ENCODE assay signal across 13 cellular contexts in genomic region chr10:46091080-46091833, GRCh38. TPM values are rescaled to one million over a fixed set of nuclear protein-coding genes. Genes with fewer than 3 reads are reported as not detected.
A peak's percentile ranks its signal among the peaks of the same experiment; 100 is the strongest.
DNase-seq lines count a peak whose midpoint lies in the region; ATAC-seq and TF ChIP-seq lines count a peak whose summit lies in the region.
"Had no signal": no experiment of that assay in that cellular context is flagged by ENCODE, and none has a peak within 500 bp of the region (broad histone marks: within the 10 kb centered on the region; RNA-seq: fewer than 3 reads in every experiment).

No MANE protein-coding gene starts in this region.

- no peak for DNase-seq in activated CD4-positive, CD25-positive, alpha-beta regulatory T cell treated with anti-CD3 and anti-CD28 coated beads, Interleukin-2, amount 50 U/mL, for 72 hours
- peak; percentile 37 for DNase-seq in activated naive CD4-positive, alpha-beta T cell treated with anti-CD3 and anti-CD28 coated beads, Interleukin-2, amount 10 ng/mL, durations not matched to agents 7 days and 5 days
- DNase-seq in naive B cell: no peak
- no peak for DNase-seq in GM13977 (ENCODE audit: low spot score)
- DNase-seq in GM20000 (ENCODE audit: low spot score): no peak
- DNase-seq: brain microvascular endothelial cell, Calu3, NCI-H345, nephron progenitor cell had no signal

- in situ Hi-C loops in GM13977 (cut with MboI; ENCODE audit: low pct_unique_long_range_greater_than_20kb, low sequenced_read_pairs, unreplicated experiment): no loop called here

- H3K9me3 Mint-ChIP-seq in IgD-negative memory B cell: no peaks in the 10 kb centered on the region
- no peaks in the 10 kb centered on the region for H3K9me3 Mint-ChIP-seq in activated naive CD4-positive, alpha-beta T cell treated with anti-CD3 and anti-CD28 coated beads, Interleukin-2, amount 10 ng/mL, durations not matched to agents 7 days and 5 days
- no peaks in the 10 kb centered on the region for H3K9me3 Mint-ChIP-seq in naive B cell
- H3K9me3 Mint-ChIP-seq: nephron progenitor cell, type B pancreatic cell had no signal

- H3K27ac Mint-ChIP-seq in IgD-negative memory B cell (peak overlapping the region in 2 of 3 donors; percentile 39 to 51), naive B cell (peak overlapping the region in 4 of 6 donors; percentile 21 to 91 (median 60))
- no peak overlapping the region for H3K27ac Mint-ChIP-seq in activated naive CD4-positive, alpha-beta T cell treated with anti-CD3 and anti-CD28 coated beads, Interleukin-2, amount 10 ng/mL, durations not matched to agents 7 days and 5 days
- H3K27ac Mint-ChIP-seq: nephron progenitor cell, type B pancreatic cell had no signal

- H3K27me3 Mint-ChIP-seq in IgD-negative memory B cell (no peaks in the 10 kb centered on the region), naive B cell (no peaks in the 10 kb centered on the region)
- no peaks in the 10 kb centered on the region for H3K27me3 Mint-ChIP-seq in activated naive CD4-positive, alpha-beta T cell treated with anti-CD3 and anti-CD28 coated beads, Interleukin-2, amount 10 ng/mL, durations not matched to agents 7 days and 5 days
- H3K27me3 Mint-ChIP-seq: type B pancreatic cell had no signal

- H3K4me1 Mint-ChIP-seq in IgD-negative memory B cell: peaks cover 11 to 14% (median 13%) of the 10 kb centered on the region in 3 donors
- H3K4me1 Mint-ChIP-seq in activated naive CD4-positive, alpha-beta T cell treated with anti-CD3 and anti-CD28 coated beads, Interleukin-2, amount 10 ng/mL, durations not matched to agents 7 days and 5 days: peaks cover 4% of the 10 kb centered on the region
- peaks cover 6 to 13% (median 10%) of the 10 kb centered on the region in 3 donors for H3K4me1 Mint-ChIP-seq in naive B cell

- TF ChIP-seq CTCF in GM13977 (IDR thresholded peaks at IDR 0.05; ENCODE audit: extremely low read depth, insufficient read depth, missing control alignments) (no peak), GM20000 (IDR thresholded peaks at IDR 0.05; ENCODE audit: extremely low read depth, missing control alignments) (no peak)

- H3K36me3 Mint-ChIP-seq in IgD-negative memory B cell (no peaks in the 10 kb centered on the region), naive B cell (no peaks in the 10 kb centered on the region)
- H3K36me3 Mint-ChIP-seq in activated naive CD4-positive, alpha-beta T cell treated with anti-CD3 and anti-CD28 coated beads, Interleukin-2, amount 10 ng/mL, durations not matched to agents 7 days and 5 days: peaks cover 2% of the 10 kb centered on the region
- H3K36me3 Mint-ChIP-seq: type B pancreatic cell had no signal

- peak; percentile 6 to 16 for ATAC-seq in activated CD4-positive, CD25-positive, alpha-beta regulatory T cell treated with anti-CD3 and anti-CD28 coated beads, Interleukin-2, amount 50 U/mL, for 24 hours
- ATAC-seq in naive B cell (ENCODE audit: low read depth in 2 of 2) (peak; percentile 44 to 46), GM21529 (IDR thresholded peaks at IDR 0.05; ENCODE audit: unreplicated experiment) (no peak)

- CTCF ChIA-PET in activated naive CD4-positive, alpha-beta T cell treated with anti-CD3 and anti-CD28 coated beads, Interleukin-2, amount 10 ng/mL, durations not matched to agents 7 days and 5 days (lab: Charles Lee): no interaction called here

- H3K4me3 Mint-ChIP-seq in IgD-negative memory B cell (peak overlapping the region in 3 of 4 donors; percentile 24 to 53 (median 51)), naive B cell (peak overlapping the region in 5 of 8 donors; percentile 33 to 80 (median 56))
- H3K4me3 Mint-ChIP-seq in activated naive CD4-positive, alpha-beta T cell treated with anti-CD3 and anti-CD28 coated beads, Interleukin-2, amount 10 ng/mL, durations not matched to agents 7 days and 5 days: peak overlapping the region; percentile 16
- H3K4me3 Mint-ChIP-seq: nephron progenitor cell, type B pancreatic cell had no signal

RNA-seq across cellular contexts. Expression of gene MSMB, which starts 45.2 kb away (rescaled TPM):
- polyA plus RNA-seq in IgD-negative memory B cell (not detected), naive B cell (ENCODE audit: low read depth in 6 of 6) (not detected)
